Comparison of ENCODE assay signal across 29 cellular contexts in the genomic region with DNA sequence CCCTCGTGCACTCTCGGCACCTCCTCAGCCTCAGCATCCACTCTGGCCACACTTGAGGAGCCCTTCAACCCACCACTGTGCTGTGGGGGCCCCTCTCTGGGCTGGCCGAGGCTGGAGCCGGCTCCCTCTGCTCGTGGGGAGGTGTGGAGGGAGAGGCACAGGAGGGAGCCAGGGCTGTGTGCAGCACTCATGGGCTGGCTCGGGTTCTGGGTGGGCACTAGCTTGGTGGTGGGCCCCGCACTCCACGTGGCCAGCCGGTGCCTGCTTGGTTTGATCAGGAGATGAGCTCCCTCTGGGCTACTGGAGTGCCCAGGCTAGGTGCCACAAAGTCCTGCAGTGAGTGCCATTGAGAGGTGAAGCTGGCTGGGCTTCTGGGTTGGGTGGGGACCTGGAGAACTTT.
"Had no signal": no experiment of that assay in that cellular context is flagged by ENCODE, and none has a peak within 500 bp of the region (broad histone marks: within the 10 kb centered on the region; RNA-seq: fewer than 3 reads in every experiment).

No MANE protein-coding gene starts in this region.

- H3K4me3 Mint-ChIP-seq: naive thymus-derived CD4-positive, alpha-beta T cell; natural killer cell; nephron; neural progenitor cell; stimulated activated effector memory CD8-positive, alpha-beta T cell treated with anti-CD3 and anti-CD28 coated beads, Interleukin-12 subunit alpha, Interleukin-12 subunit beta, amount 100 ng/mL, for 72 hours; stimulated activated naive B cell treated with anti-CD40 and anti-IgM and Interleukin-4, amounts not matched to agents 10 μg/mL and 1 μg/mL and 100 μg/mL, for 72 hours; stimulated activated naive CD8-positive, alpha-beta T cell treated with anti-CD3 and anti-CD28 coated beads, Interleukin-15, Interleukin-2, amounts not matched to agents 100 ng/mL and 50 ng/mL, for 24 hours; type B pancreatic cell had no signal

- DNase-seq: naive thymus-derived CD4-positive, alpha-beta T cell; natural killer cell; nucleus accumbens; pancreas; retina; sigmoid colon; small intestine; stimulated activated CD4-positive, alpha-beta T cell treated with anti-CD3 and anti-CD28 coated beads, Interleukin-15, amount 100 ng/mL, for 24 hours; stimulated activated CD4-positive, alpha-beta T cell treated with anti-CD3 and anti-CD28 coated beads, Interleukin-2, amount 100 ng/mL, for 24 hours; stimulated activated CD4-positive, alpha-beta T cell treated with anti-CD3 and anti-CD28 coated beads, Interleukin-2, amount 100 ng/mL, for 48 hours; stimulated activated CD4-positive, alpha-beta T cell treated with anti-CD3 and anti-CD28 coated beads, Interleukin-4, amount 100 ng/mL, for 24 hours; stimulated activated naive B cell treated with anti-CD40 and anti-IgM and Interleukin-4, amounts not matched to agents 10 μg/mL and 1 μg/mL and 100 μg/mL, for 72 hours; stimulated activated naive CD4-positive, alpha-beta T cell treated with Interleukin-2 at 50 U/mL for 16 hours; substantia nigra; testis; tibial artery; transverse colon; upper lobe of right lung; uterus had no signal

- H3K27ac Mint-ChIP-seq: naive thymus-derived CD4-positive, alpha-beta T cell; natural killer cell; nephron; neural progenitor cell; stimulated activated effector memory CD8-positive, alpha-beta T cell treated with anti-CD3 and anti-CD28 coated beads, Interleukin-12 subunit alpha, Interleukin-12 subunit beta, amount 100 ng/mL, for 72 hours; stimulated activated naive B cell treated with anti-CD40 and anti-IgM and Interleukin-4, amounts not matched to agents 10 μg/mL and 1 μg/mL and 100 μg/mL, for 72 hours; stimulated activated naive CD8-positive, alpha-beta T cell treated with anti-CD3 and anti-CD28 coated beads, Interleukin-15, Interleukin-2, amounts not matched to agents 100 ng/mL and 50 ng/mL, for 24 hours; type B pancreatic cell had no signal

- H3K27me3 ChIP-seq: neural progenitor cell, neutrophil, pancreas, right atrium auricular region, right lobe of liver, sigmoid colon, suprapubic skin, testis, tibial artery, transverse colon, upper lobe of right lung, uterus had no signal

- H3K4me3 ChIP-seq: neural progenitor cell, pancreas, prostate gland, right atrium auricular region, right lobe of liver, sigmoid colon, suprapubic skin, testis, tibial artery, transverse colon, upper lobe of right lung, uterus had no signal

- H3K36me3 ChIP-seq: neural progenitor cell, neutrophil, pancreas, prostate gland, right atrium auricular region, right lobe of liver, sigmoid colon, suprapubic skin, tibial artery, transverse colon, upper lobe of right lung, uterus had no signal

- H3K4me1 ChIP-seq: neural progenitor cell, pancreas, prostate gland, right atrium auricular region, right lobe of liver, sigmoid colon, suprapubic skin, testis, tibial artery, transverse colon, upper lobe of right lung, uterus had no signal

- H3K9me3 ChIP-seq: pancreas, prostate gland, right lobe of liver, suprapubic skin, testis, transverse colon, upper lobe of right lung, uterus had no signal

- H3K4me1 Mint-ChIP-seq: naive thymus-derived CD4-positive, alpha-beta T cell; natural killer cell; nephron; neural progenitor cell; stimulated activated effector memory CD8-positive, alpha-beta T cell treated with anti-CD3 and anti-CD28 coated beads, Interleukin-12 subunit alpha, Interleukin-12 subunit beta, amount 100 ng/mL, for 72 hours; stimulated activated naive B cell treated with anti-CD40 and anti-IgM and Interleukin-4, amounts not matched to agents 10 μg/mL and 1 μg/mL and 100 μg/mL, for 72 hours had no signal

- H3K27ac ChIP-seq: neural progenitor cell, neutrophil, pancreas, prostate gland, right atrium auricular region, right lobe of liver, sigmoid colon, suprapubic skin, testis, tibial artery, transverse colon, upper lobe of right lung, uterus had no signal

- H3K4me2 ChIP-seq: neural progenitor cell had no signal

- H2AFZ ChIP-seq: neural progenitor cell had no signal

- FAIRE-seq: pancreas, small intestine had no signal

- H3K9ac ChIP-seq: neural progenitor cell had no signal

- H3K27me3 Mint-ChIP-seq: naive thymus-derived CD4-positive, alpha-beta T cell; stimulated activated naive B cell treated with anti-CD40 and anti-IgM and Interleukin-4, amounts not matched to agents 10 μg/mL and 1 μg/mL and 100 μg/mL, for 72 hours; stimulated activated naive CD8-positive, alpha-beta T cell treated with anti-CD3 and anti-CD28 coated beads, Interleukin-15, Interleukin-2, amounts not matched to agents 100 ng/mL and 50 ng/mL, for 24 hours; type B pancreatic cell had no signal

- ATAC-seq: naive thymus-derived CD4-positive, alpha-beta T cell; natural killer cell; pancreas; right lobe of liver; stimulated activated effector memory CD8-positive, alpha-beta T cell treated with anti-CD3 and anti-CD28 coated beads, Interleukin-12 subunit alpha, Interleukin-12 subunit beta, amount 100 ng/mL, for 72 hours; stimulated activated naive B cell treated with anti-CD40 and anti-IgM and Interleukin-4, amounts not matched to agents 10 μg/mL and 1 μg/mL and 100 μg/mL, for 72 hours; upper lobe of right lung had no signal
